Comparison of ENCODE assay signal across 1 cellular context in genomic region chr3:11600501-11601282, GRCh38.
A peak's percentile ranks its signal among the peaks of the same experiment; 100 is the strongest.
TF ChIP-seq lines count a peak whose summit lies in the region.

No MANE protein-coding gene starts in this region.

TF ChIP-seq in SK-N-SH, 30 proteins besides CTCF, POLR2A, EP300 and RAD21 (continued from another document):
- TF ChIP-seq REST (IDR thresholded peaks at IDR 0.05; ENCODE audit: low read depth, low read length) (peak; percentile 53; the same call in 1 of the 2 replicates), MAX (IDR thresholded peaks at IDR 0.05; ENCODE audit: low read depth) (peak; percentile 90), RCOR1 (IDR thresholded peaks at IDR 0.05; ENCODE audit: low read length) (no peak), MEF2A (IDR thresholded peaks at IDR 0.05; ENCODE audit: borderline replicate concordance, low read depth) (peak; percentile 65; the same call in 1 of the 2 replicates), IRF3 (IDR thresholded peaks at IDR 0.05; ENCODE audit: low read depth, low read length) (no peak), GABPA (IDR thresholded peaks at IDR 0.05; ENCODE audit: low read depth) (peak; percentile 64), TCF12 (IDR thresholded peaks at IDR 0.05) (peak; percentile 96), SIN3A (IDR thresholded peaks at IDR 0.05; ENCODE audit: borderline replicate concordance, low read depth, low read length) (peak; percentile 96), CHD2 (IDR thresholded peaks at IDR 0.05; ENCODE audit: low read length, partially characterized antibody) (no peak), NRF1 (IDR thresholded peaks at IDR 0.05; ENCODE audit: low read depth, low read length) (no peak), RXRA (IDR thresholded peaks at IDR 0.05; ENCODE audit: borderline replicate concordance, low read depth) (peak; percentile 88), FOXM1 (IDR thresholded peaks at IDR 0.05; ENCODE audit: low read depth) (peak; percentile 75; the same call in 1 of the 2 replicates), FOXJ3 (CRISPR knock-in tag; IDR thresholded peaks at IDR 0.05) (no peak), JUND (IDR thresholded peaks at IDR 0.05) (peak; percentile 99), ELF1 (IDR thresholded peaks at IDR 0.05) (peak; percentile 49; the same call in 1 of the 2 replicates), EZH2phosphoT487 (IDR thresholded peaks at IDR 0.05; ENCODE audit: borderline replicate concordance, low read depth) (no peak), FOSL2 (IDR thresholded peaks at IDR 0.05; ENCODE audit: borderline replicate concordance, low read depth) (peak; percentile 97), ZBTB33 (IDR thresholded peaks at IDR 0.05; ENCODE audit: borderline replicate concordance, low read depth) (peak; percentile 85; the same call in 1 of the 2 replicates), RFX5 (IDR thresholded peaks at IDR 0.05; ENCODE audit: low read length) (no peak), TEAD4 (IDR thresholded peaks at IDR 0.05; ENCODE audit: borderline replicate concordance, insufficient read depth) (peak; percentile 99), USF2 (IDR thresholded peaks at IDR 0.05; ENCODE audit: borderline replicate concordance, low read depth, low read length) (no peak), GATA2 (CRISPR knock-in tag; IDR thresholded peaks at IDR 0.05) (no peak), TAF1 (IDR thresholded peaks at IDR 0.05; ENCODE audit: borderline replicate concordance, low read depth, low read length) (no peak), POLR2AphosphoS5 (IDR thresholded peaks at IDR 0.05; ENCODE audit: low read depth, low read length) (peak; percentile 88), USF1 (IDR thresholded peaks at IDR 0.05; ENCODE audit: borderline replicate concordance, low read depth) (no peak; the same call in 1 of the 2 replicates), NFIC (IDR thresholded peaks at IDR 0.05; ENCODE audit: borderline replicate concordance) (peak; percentile 73; the same call in 1 of the 2 replicates), PBX3 (IDR thresholded peaks at IDR 0.05) (peak; percentile 99), SMC3 (IDR thresholded peaks at IDR 0.05; ENCODE audit: low read depth, low read length) (no peak)
TF ChIP-seq in SK-N-SH: peak in this region for 17.
